ENCODE assay signal across 18 cellular contexts in genomic region chr4:186854256-186854655, GRCh38.
DNase-seq lines count a peak whose midpoint lies in the region; TF ChIP-seq lines count a peak whose summit lies in the region.
"Had no signal": no experiment of that assay in that cellular context is flagged by ENCODE, and none has a peak within 500 bp of the region (broad histone marks: within the 10 kb centered on the region; RNA-seq: fewer than 3 reads in every experiment).

No MANE protein-coding gene starts in this region.

- no peak overlapping the region for H3K9ac ChIP-seq in KMS-11

- DNase-seq in EH (ENCODE audit: low read depth) (peak; percentile 60), RPMI7951 (ENCODE audit: low read depth) (peak; percentile 38), kidney tubule cell (ENCODE audit: low spot score) (peak; percentile 89), NOMO-1 treated with dmso at 0.1 percent for 144 hours (lab: John Stamatoyannopoulos, UW; ENCODE audit: unreplicated experiment) (no peak), C1 segment of cervical spinal cord (lab: John Stamatoyannopoulos, UW) (no peak), ecto neural progenitor cell (ENCODE audit: low spot score) (no peak)
- DNase-seq in activated T-cell treated with anti-CD3 and anti-CD28 coated beads, Interleukin-2, amount 50 U/mL, for 1 hour: no peak
- DNase-seq: AML-193; Calu3; CD4-positive, CD25-positive, alpha-beta regulatory T cell; DMS79 treated with DMSO at 0.1 percent for 48 hours; NCI-H1092; NCI-H1694; NCI-H446; NCI-H748 treated with DMSO at 0.1 percent for 48 hours; Peyer's patch; SHP77 treated with DMSO at 0.1 percent for 48 hours had no signal

- H4K20me1 ChIP-seq in KMS-11 (ENCODE audit: insufficient read depth): no peaks in the 10 kb centered on the region

- no peak overlapping the region for H2AFZ ChIP-seq in KMS-11 (ENCODE audit: low read depth)

- TF ChIP-seq CTCF in KMS-11 (conservative IDR thresholded peaks at IDR 0.05; ENCODE audit: low read depth, low read length): no peak

- no peaks in the 10 kb centered on the region for H3K36me3 ChIP-seq in KMS-11 (ENCODE audit: insufficient read depth)
- H3K36me3 ChIP-seq: Peyer's patch had no signal

- no peaks in the 10 kb centered on the region for H3K79me2 ChIP-seq in KMS-11 (ENCODE audit: insufficient read depth, low read depth)

- H3K4me2 ChIP-seq in KMS-11: peak overlapping the region; percentile 16; the same call in 1 of the 2 replicates

- no peak overlapping the region for H3K4me3 ChIP-seq in KMS-11 (IDR thresholded peaks at IDR 0.05; ENCODE audit: insufficient read depth, low read depth, low read length)
- H3K4me3 ChIP-seq: Peyer's patch had no signal

- no peaks in the 10 kb centered on the region for H3K27me3 ChIP-seq in KMS-11 (ENCODE audit: insufficient read depth, low read depth)
- H3K27me3 ChIP-seq: Peyer's patch had no signal

- no peak overlapping the region for H3K27ac ChIP-seq in KMS-11
- H3K27ac ChIP-seq: Peyer's patch had no signal

- H3K4me1 ChIP-seq in KMS-11 (ENCODE audit: low read depth, poor library complexity, severe bottlenecking): peaks cover 23% of the 10 kb centered on the region

Comparison
In these comparisons a context has a peak if more than half of its experiments do, and no peak if none do; other contexts are left out.
1. DNase-seq: peak in EH (single experiment), RPMI7951 (single experiment) and kidney tubule cell (single experiment); none in activated T-cell treated with anti-CD3 and anti-CD28 coated beads, Interleukin-2, amount 50 U/mL, for 1 hour (single experiment), NOMO-1 treated with dmso at 0.1 percent for 144 hours (single experiment), C1 segment of cervical spinal cord (0 of 14) and ecto neural progenitor cell (single experiment).